Comparison of ENCODE assay signal across 13 cellular contexts in genomic region chr3:111936191-111936841, GRCh38. TPM values are rescaled to one million over a fixed set of nuclear protein-coding genes. Genes with fewer than 3 reads are reported as not detected.
DNase-seq lines count a peak whose midpoint lies in the region; ATAC-seq, FAIRE-seq and TF ChIP-seq lines count a peak whose summit lies in the region.
"Had no signal": no experiment of that assay in that cellular context is flagged by ENCODE, and none has a peak within 500 bp of the region (broad histone marks: within the 10 kb centered on the region; RNA-seq: fewer than 3 reads in every experiment).

No MANE protein-coding gene starts in this region.

- ATAC-seq in SK-N-SH treated with all-trans-retinoic acid at 6 μM for 48 hours (peak; percentile 97), GM18517 (IDR thresholded peaks at IDR 0.05; ENCODE audit: unreplicated experiment) (no peak)
- ATAC-seq: GM23338, left ventricle myocardium superior had no signal

- no peak for FAIRE-seq in urothelium cell line (lab: Jason Lieb, UNC)

- TF ChIP-seq CTCF in HFF-Myc (IDR thresholded peaks at IDR 0.05; ENCODE audit: low read depth, low read length, missing control alignments) (no peak), fibroblast of the aortic adventitia (IDR thresholded peaks at IDR 0.05; ENCODE audit: insufficient read depth, low read length) (no peak)

- DNase-seq in HFF-Myc (ENCODE audit: extremely low read depth, low read depth) (peak; percentile 80), fibroblast of the aortic adventitia (ENCODE audit: low read depth) (peak; percentile 73), urothelium cell line (ENCODE audit: low spot score) (peak; percentile 71), NCI-H187 treated with DMSO at 0.1 percent for 48 hours (lab: John Stamatoyannopoulos, UW) (no peak), CD1c-positive myeloid dendritic cell (ENCODE audit: extremely low spot score) (no peak)
- DNase-seq: activated CD4-positive, alpha-beta T cell treated with anti-CD3 and anti-CD28 coated beads, Interleukin-2, amount 50 U/mL, for 48 hours; activated naive CD8-positive, alpha-beta T cell treated with anti-CD3 and anti-CD28 coated beads for 36 hours; left ventricle myocardium superior; NCI-H524 treated with DMSO at 0.1 percent for 48 hours; tibial artery had no signal

- H3K4me3 ChIP-seq in HFF-Myc (replicated peaks; ENCODE audit: low read depth, low read length) (no peak overlapping the region), fibroblast of the aortic adventitia (ENCODE audit: low read depth, low read length) (no peak overlapping the region)
- H3K4me3 ChIP-seq: GM23338, tibial artery had no signal

TF ChIP-seq in SK-N-SH treated with all-trans-retinoic acid at 6 μM for 48 hours, 23 proteins besides CTCF, POLR2A, EP300 and RAD21:
- TF ChIP-seq GLIS3 (CRISPR knock-in tag; IDR thresholded peaks at IDR 0.05) (no peak), ISL1 (CRISPR knock-in tag; IDR thresholded peaks at IDR 0.05) (peak; percentile 69), SNAI2 (CRISPR knock-in tag; IDR thresholded peaks at IDR 0.05) (no peak)

RNA-seq across cellular contexts. Expression of gene ABHD10, which starts 42.5 kb away (rescaled TPM):
- total RNA-seq in fibroblast of the aortic adventitia (ENCODE audit: low replicate concordance) = 12.2 and 35.1 TPM in 2 replicates

Comparison
In these comparisons a context has a peak if more than half of its experiments do, and no peak if none do; other contexts are left out.
1. DNase-seq: peak in HFF-Myc (single experiment), fibroblast of the aortic adventitia (single experiment) and urothelium cell line (single experiment); none in NCI-H187 treated with DMSO at 0.1 percent for 48 hours (single experiment) and CD1c-positive myeloid dendritic cell (single experiment).